In the genomic region with DNA sequence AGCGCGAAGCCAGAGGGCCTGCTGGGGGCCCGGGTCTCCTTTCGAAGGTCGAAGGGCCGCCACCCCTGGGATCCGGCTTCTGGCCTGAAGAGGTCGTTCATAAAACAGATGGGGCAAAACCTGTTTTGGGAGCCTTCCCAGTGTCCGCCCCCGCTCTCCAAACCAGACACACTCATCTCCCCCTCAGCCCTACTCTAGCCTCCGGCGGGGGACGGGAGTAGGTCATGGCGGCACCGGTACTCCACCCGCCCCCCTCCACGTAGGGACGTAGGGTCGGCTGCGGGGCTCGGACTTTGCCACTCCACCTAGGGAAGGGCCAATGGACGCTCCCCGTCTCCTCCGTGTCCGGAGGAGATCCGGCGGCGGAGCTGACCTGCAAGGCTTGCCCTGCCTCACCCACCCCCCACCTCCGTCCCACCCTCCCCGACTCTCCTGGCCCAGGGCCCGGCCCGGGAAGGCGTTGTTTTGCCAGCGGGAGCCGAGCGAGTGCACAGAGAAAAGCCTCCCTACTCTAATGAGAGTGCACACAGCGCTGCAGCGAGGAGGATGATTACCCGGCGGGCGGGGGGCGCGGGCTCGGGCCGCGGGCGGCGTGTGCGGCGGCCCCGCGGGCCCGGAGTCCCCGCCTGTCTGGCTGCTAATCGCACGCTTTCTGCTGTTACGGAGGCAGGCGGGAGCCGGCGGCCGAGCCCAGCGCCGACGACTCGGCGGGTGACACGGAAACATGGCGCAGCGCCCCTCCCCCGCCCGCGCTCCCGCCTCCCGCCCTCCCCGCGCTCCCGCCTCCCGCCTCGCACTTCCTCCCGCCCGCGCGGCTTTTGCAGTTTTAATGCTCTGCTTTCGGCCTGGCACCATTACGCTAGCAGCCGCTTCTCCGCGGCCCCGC, we compare ENCODE assay signal across 8 cellular contexts. TPM values are rescaled to one million over a fixed set of nuclear protein-coding genes. Genes with fewer than 3 reads are reported as not detected.
DNase-seq lines count a peak whose midpoint lies in the region; ATAC-seq and TF ChIP-seq lines count a peak whose summit lies in the region.

No MANE protein-coding gene starts in this region.

- peak overlapping the region; percentile 83 for H3K4me2 ChIP-seq in parathyroid adenoma (ENCODE audit: low read length)

- no peaks in the 10 kb centered on the region for H3K9me3 ChIP-seq in CD4-positive, CD25-positive, alpha-beta regulatory T cell (ENCODE audit: control insufficient read depth in 2 of 2, low read length in 2 of 2)
- no peaks in the 10 kb centered on the region for H3K9me3 ChIP-seq in parathyroid adenoma (ENCODE audit: control insufficient read depth, low read length)

- H3K36me3 ChIP-seq in CD4-positive, CD25-positive, alpha-beta regulatory T cell (ENCODE audit: control insufficient read depth, insufficient read depth, low read length) = no peaks in the 10 kb centered on the region
- no peaks in the 10 kb centered on the region for H3K36me3 ChIP-seq in parathyroid adenoma (ENCODE audit: control insufficient read depth, insufficient read depth, low read length)

- H3K4me1 Mint-ChIP-seq in CD4-positive, CD25-positive, alpha-beta regulatory T cell = peaks cover 0 to 20% (median 1%) of the 10 kb centered on the region in 4 donors
- peaks cover 8% of the 10 kb centered on the region for H3K4me1 Mint-ChIP-seq in activated naive CD4-positive, alpha-beta T cell treated with anti-CD3 and anti-CD28 coated beads for 36 hours (ENCODE audit: low read depth)

- H3K27ac Mint-ChIP-seq in CD4-positive, CD25-positive, alpha-beta regulatory T cell = peak overlapping the region in 1 of 3 donors; percentile 31
- H3K27ac Mint-ChIP-seq in activated naive CD4-positive, alpha-beta T cell treated with anti-CD3 and anti-CD28 coated beads for 36 hours = peak overlapping the region; percentile 71

- H3K9ac ChIP-seq in parathyroid adenoma = peak overlapping the region; percentile 50

- TF ChIP-seq CTCF in parathyroid adenoma (IDR thresholded peaks at IDR 0.05) = no peak

- intact Hi-C loops in activated naive CD4-positive, alpha-beta T cell treated with anti-CD3 and anti-CD28 coated beads for 36 hours (cut with micrococcal nuclease) = loop anchor here (1.0 to 5.0 kb wide), 5 partner anchors 8 to 361 kb away; no protein-coding TSS in a partner anchor
- intact Hi-C loops in Right ventricle myocardium inferior (cut with DNase I) = no loop called here

- no peaks in the 10 kb centered on the region for H3K27me3 ChIP-seq in CD4-positive, CD25-positive, alpha-beta regulatory T cell (ENCODE audit: control insufficient read depth, insufficient read depth, low read length)
- H3K27me3 ChIP-seq in parathyroid adenoma (ENCODE audit: control insufficient read depth, insufficient read depth, low read length) = no peaks in the 10 kb centered on the region

- peaks cover 0 to 4% (median 0%) of the 10 kb centered on the region in 7 donors for H3K9me3 Mint-ChIP-seq in CD4-positive, CD25-positive, alpha-beta regulatory T cell
- H3K9me3 Mint-ChIP-seq in activated naive CD4-positive, alpha-beta T cell treated with anti-CD3 and anti-CD28 coated beads for 36 hours = no peaks in the 10 kb centered on the region

- peak; percentile 57 to 76 (median 65) for DNase-seq in CD4-positive, CD25-positive, alpha-beta regulatory T cell
- peak; percentile 70 for DNase-seq in RPMI7951 (ENCODE audit: low read depth)
- peak; percentile 77 for DNase-seq in activated naive CD4-positive, alpha-beta T cell treated with anti-CD3 and anti-CD28 coated beads for 36 hours
- DNase-seq in Right ventricle myocardium inferior (ENCODE audit: missing footprints) = peak; percentile 88
- no peak for DNase-seq in middle frontal gyrus (ENCODE audit: extremely low spot score, low spot score)

- H3K36me3 Mint-ChIP-seq in CD4-positive, CD25-positive, alpha-beta regulatory T cell = no peaks in the 10 kb centered on the region
- H3K36me3 Mint-ChIP-seq in activated naive CD4-positive, alpha-beta T cell treated with anti-CD3 and anti-CD28 coated beads for 36 hours (ENCODE audit: low read depth) = no peaks in the 10 kb centered on the region

- CTCF ChIA-PET in activated naive CD4-positive, alpha-beta T cell treated with anti-CD3 and anti-CD28 coated beads for 36 hours (lab: Charles Lee) = no interaction called here

- H3K79me2 ChIP-seq in parathyroid adenoma = no peaks in the 10 kb centered on the region

- peak overlapping the region; percentile 85 to 96 (median 90) for H3K4me3 Mint-ChIP-seq in CD4-positive, CD25-positive, alpha-beta regulatory T cell
- H3K4me3 Mint-ChIP-seq in activated naive CD4-positive, alpha-beta T cell treated with anti-CD3 and anti-CD28 coated beads for 36 hours = peak overlapping the region; percentile 72

- peak overlapping the region; percentile 66 for H3K4me3 ChIP-seq in CD4-positive, CD25-positive, alpha-beta regulatory T cell (ENCODE audit: low read depth, low read length)
- peak overlapping the region; percentile 61 for H3K4me3 ChIP-seq in parathyroid adenoma (ENCODE audit: low read depth, low read length)

- H3K27me3 Mint-ChIP-seq in CD4-positive, CD25-positive, alpha-beta regulatory T cell = peaks cover 2% of the 10 kb centered on the region
- H3K27me3 Mint-ChIP-seq in activated naive CD4-positive, alpha-beta T cell treated with anti-CD3 and anti-CD28 coated beads for 36 hours (ENCODE audit: low read depth) = peaks cover 2% of the 10 kb centered on the region

- H3K4me1 ChIP-seq in CD4-positive, CD25-positive, alpha-beta regulatory T cell (ENCODE audit: control insufficient read depth, insufficient read depth, low read length, poor library complexity, severe bottlenecking) = peaks cover 36% of the 10 kb centered on the region
- peaks cover 3% of the 10 kb centered on the region for H3K4me1 ChIP-seq in parathyroid adenoma

- no peak overlapping the region for H3K27ac ChIP-seq in CD4-positive, CD25-positive, alpha-beta regulatory T cell (ENCODE audit: insufficient read depth, low read length, poor library complexity, severe bottlenecking)
- H3K27ac ChIP-seq in parathyroid adenoma = peak overlapping the region; percentile 93

- H2AFZ ChIP-seq in parathyroid adenoma = peak overlapping the region; percentile 56

- peak; percentile 24 to 55 for ATAC-seq in CD4-positive, CD25-positive, alpha-beta regulatory T cell (ENCODE audit: low read depth in 2 of 2)
- peak; percentile 8 for ATAC-seq in HG03460 (IDR thresholded peaks at IDR 0.05; ENCODE audit: unreplicated experiment)
- peak; percentile 27 for ATAC-seq in Right ventricle myocardium inferior
- no peak for ATAC-seq in HG02798 (IDR thresholded peaks at IDR 0.05; ENCODE audit: poor library complexity, unreplicated experiment)

RNA-seq across cellular contexts. Expression of a gene that starts 8.3 kb away (rescaled TPM):
- total RNA-seq in CD4-positive, CD25-positive, alpha-beta regulatory T cell = 38.0 TPM
- 1 to 10 TPM; 2.5 to 5.3 (median 3.2) TPM for polyA plus RNA-seq in CD4-positive, CD25-positive, alpha-beta regulatory T cell
- total RNA-seq in RPMI7951 (2014; rRNA removed; shearing (Covaris generic)) = 29.5 and 42.9 TPM in 2 replicates
- total RNA-seq in activated naive CD4-positive, alpha-beta T cell treated with anti-CD3 and anti-CD28 coated beads for 36 hours = 10 to 100 TPM; 29.1 to 29.9 TPM
- 16.9 TPM for total RNA-seq in Right ventricle myocardium inferior
